ENCODE assay signal across 17 cellular contexts in genomic region chr18:46220116-46220515, GRCh38.
A peak's percentile ranks its signal among the peaks of the same experiment; 100 is the strongest.
DNase-seq lines count a peak whose midpoint lies in the region; ATAC-seq, FAIRE-seq and TF ChIP-seq lines count a peak whose summit lies in the region.
"Had no signal": no experiment of that assay in that cellular context is flagged by ENCODE, and none has a peak within 500 bp of the region (broad histone marks: within the 10 kb centered on the region; RNA-seq: fewer than 3 reads in every experiment).

No MANE protein-coding gene starts in this region.

- H3K9me3 Mint-ChIP-seq in stimulated activated effector memory CD8-positive, alpha-beta T cell treated with anti-CD3 and anti-CD28 coated beads, Interleukin-12 subunit alpha, Interleukin-12 subunit beta, amount 100 ng/mL, for 72 hours = no peaks in the 10 kb centered on the region
- H3K9me3 Mint-ChIP-seq: IgD-negative memory B cell; stimulated activated memory B cell treated with anti-CD40 and anti-IgM and Interleukin-4, amounts not matched to agents 10 μg/mL and 1 μg/mL and 100 μg/mL, for 72 hours had no signal

- H3K4me3 Mint-ChIP-seq in stimulated activated effector memory CD8-positive, alpha-beta T cell treated with anti-CD3 and anti-CD28 coated beads, Interleukin-12 subunit alpha, Interleukin-12 subunit beta, amount 100 ng/mL, for 72 hours = no peak overlapping the region
- H3K4me3 Mint-ChIP-seq: IgD-negative memory B cell; stimulated activated memory B cell treated with anti-CD40 and anti-IgM and Interleukin-4, amounts not matched to agents 10 μg/mL and 1 μg/mL and 100 μg/mL, for 72 hours had no signal

- no peaks in the 10 kb centered on the region for H3K27me3 ChIP-seq in bronchial epithelial cell (ENCODE audit: control insufficient read depth, insufficient read depth, low read length)
- H3K27me3 ChIP-seq: BLaER1 treated with 17β-estradiol and CSF1 and Interleukin-3, amounts not matched to agents 10 nM and 100 nM; upper lobe of left lung had no signal

- FAIRE-seq in HTR-8/SVneo (lab: Jason Lieb, UNC) (no peak), bronchial epithelial cell (lab: Jason Lieb, UNC) (no peak)
- FAIRE-seq: kidney had no signal

- H3K27ac Mint-ChIP-seq in stimulated activated effector memory CD8-positive, alpha-beta T cell treated with anti-CD3 and anti-CD28 coated beads, Interleukin-12 subunit alpha, Interleukin-12 subunit beta, amount 100 ng/mL, for 72 hours = no peak overlapping the region
- H3K27ac Mint-ChIP-seq: IgD-negative memory B cell; stimulated activated memory B cell treated with anti-CD40 and anti-IgM and Interleukin-4, amounts not matched to agents 10 μg/mL and 1 μg/mL and 100 μg/mL, for 72 hours had no signal

- peaks cover 61% of the 10 kb centered on the region for H3K36me3 Mint-ChIP-seq in stimulated activated effector memory CD8-positive, alpha-beta T cell treated with anti-CD3 and anti-CD28 coated beads, Interleukin-12 subunit alpha, Interleukin-12 subunit beta, amount 100 ng/mL, for 72 hours
- H3K36me3 Mint-ChIP-seq: IgD-negative memory B cell had no signal

- H3K4me1 Mint-ChIP-seq in stimulated activated effector memory CD8-positive, alpha-beta T cell treated with anti-CD3 and anti-CD28 coated beads, Interleukin-12 subunit alpha, Interleukin-12 subunit beta, amount 100 ng/mL, for 72 hours = peaks cover 48% of the 10 kb centered on the region

- peaks cover 5% of the 10 kb centered on the region for H3K36me3 ChIP-seq in bronchial epithelial cell (ENCODE audit: control insufficient read depth, insufficient read depth, low read length)

- H3K4me3 ChIP-seq in bronchial epithelial cell (ENCODE audit: low read depth, low read length) = no peak overlapping the region
- H3K4me3 ChIP-seq: BLaER1 treated with 17β-estradiol and CSF1 and Interleukin-3, amounts not matched to agents 10 nM and 100 nM; upper lobe of left lung had no signal

- no peak for ATAC-seq in stimulated activated effector memory CD8-positive, alpha-beta T cell treated with anti-CD3 and anti-CD28 coated beads, Interleukin-12 subunit alpha, Interleukin-12 subunit beta, amount 100 ng/mL, for 72 hours
- no peak for ATAC-seq in GM18520 (IDR thresholded peaks at IDR 0.05; ENCODE audit: unreplicated experiment)
- ATAC-seq: stimulated activated memory B cell treated with anti-CD40 and anti-IgM and Interleukin-4, amounts not matched to agents 10 μg/mL and 1 μg/mL and 100 μg/mL, for 72 hours had no signal

- DNase-seq in AG20443 (ENCODE audit: low spot score) = peak; percentile 71
- DNase-seq in HTR-8/SVneo (ENCODE audit: insufficient read length, low spot score) = peak; percentile 22
- peak; percentile 72 for DNase-seq in bronchial epithelial cell (ENCODE audit: low read depth)
- DNase-seq in kidney tubule cell (ENCODE audit: low spot score) = peak; percentile 83
- DNase-seq in stimulated activated effector memory CD8-positive, alpha-beta T cell treated with anti-CD3 and anti-CD28 coated beads, Interleukin-12 subunit alpha, Interleukin-12 subunit beta, amount 100 ng/mL, for 72 hours (ENCODE audit: low spot score in 2 of 2) = no peak
- DNase-seq in NCI-H2081 (lab: John Stamatoyannopoulos, UW) = no peak
- DNase-seq in NCI-H187 treated with DMSO at 0.1 percent for 48 hours (lab: John Stamatoyannopoulos, UW) = no peak
- DNase-seq: glutamatergic neuron; kidney; NCI-H1105; NCI-H345; stimulated activated CD4-positive, alpha-beta T cell treated with anti-CD3 and anti-CD28 coated beads, Interleukin-4, amount 100 ng/mL, for 1 hour; upper lobe of left lung had no signal

- no peak for TF ChIP-seq CTCF in bronchial epithelial cell (IDR thresholded peaks at IDR 0.05; ENCODE audit: insufficient read depth, low read length, severe bottlenecking)

Comparison
In these comparisons a context has a peak if more than half of its experiments do, and no peak if none do; other contexts are left out.
1. DNase-seq: peak in AG20443 (single experiment), HTR-8/SVneo (single experiment), bronchial epithelial cell (single experiment) and kidney tubule cell (single experiment); none in stimulated activated effector memory CD8-positive, alpha-beta T cell treated with anti-CD3 and anti-CD28 coated beads, Interleukin-12 subunit alpha, Interleukin-12 subunit beta, amount 100 ng/mL, for 72 hours (0 of 2), NCI-H2081 (0 of 2) and NCI-H187 treated with DMSO at 0.1 percent for 48 hours (single experiment).